22 cellular contexts compared by ENCODE assay signal in genomic region chr6:107646776-107647438, GRCh38.
DNase-seq lines count a peak whose midpoint lies in the region; ATAC-seq and TF ChIP-seq lines count a peak whose summit lies in the region.
"Had no signal": no experiment of that assay in that cellular context is flagged by ENCODE, and none has a peak within 500 bp of the region (broad histone marks: within the 10 kb centered on the region; RNA-seq: fewer than 3 reads in every experiment).

No MANE protein-coding gene starts in this region.

- no peaks in the 10 kb centered on the region for H3K9me2 ChIP-seq in PC-9 (ENCODE audit: insufficient read depth)

- H3K9me3 ChIP-seq in PC-9 (ENCODE audit: insufficient read depth, low read depth): no peaks in the 10 kb centered on the region
- H3K9me3 ChIP-seq in adipocyte (ENCODE audit: control insufficient read depth, low read length): no peaks in the 10 kb centered on the region
- H3K9me3 ChIP-seq in subcutaneous abdominal adipose tissue (ENCODE audit: control insufficient read depth in 5 of 5, low read length in 5 of 5): peaks cover 0 to 2% (median 0%) of the 10 kb centered on the region in 5 donors
- H3K9me3 ChIP-seq: Caco-2, HAP-1 had no signal

- intact Hi-C loops in PC-9 (cut with micrococcal nuclease; ENCODE audit: unreplicated experiment): no loop called here

- peaks cover 23% of the 10 kb centered on the region for H3K4me1 Mint-ChIP-seq in neural crest cell

- peak overlapping the region; percentile 42; the same call in 1 of the 2 replicates for H3K4me2 ChIP-seq in PC-9

- POLR2A ChIA-PET in PC-9 (lab: Charles Lee; ENCODE audit: unreplicated experiment): no interaction called here

- H3K4me3 ChIP-seq in PC-9: no peak overlapping the region
- H3K4me3 ChIP-seq in adipocyte (ENCODE audit: low read length): peak overlapping the region; percentile 40
- peak overlapping the region in 1 of 5 donors; percentile 6 for H3K4me3 ChIP-seq in subcutaneous abdominal adipose tissue (ENCODE audit: low read depth in 1 of 5, low read length in 5 of 5)
- H3K4me3 ChIP-seq: HAP-1 had no signal

- H3K27ac Mint-ChIP-seq in neural crest cell (ENCODE audit: unreplicated experiment): peak overlapping the region; percentile 89
- H3K27ac Mint-ChIP-seq: CD8-positive, alpha-beta T cell; HFFc6; IgD-negative memory B cell had no signal

- H3K27ac ChIP-seq in PC-9 (peak overlapping the region; percentile 11; the same call in 1 of the 2 replicates), subcutaneous abdominal adipose tissue (ENCODE audit: low read depth, low read length) (peak overlapping the region; percentile 32)
- H3K27ac ChIP-seq: C4-2B, RWPE1 had no signal

- peaks cover 8% of the 10 kb centered on the region for H3K36me3 Mint-ChIP-seq in neural crest cell (ENCODE audit: low read depth)
- H3K36me3 Mint-ChIP-seq: CD8-positive, alpha-beta T cell; IgD-negative memory B cell had no signal

- H3F3A ChIP-seq in PC-9 (ENCODE audit: insufficient read depth, low read depth): peaks cover 22% of the 10 kb centered on the region; the same call in 1 of the 2 replicates

- peaks cover 4% of the 10 kb centered on the region for H3K9me3 Mint-ChIP-seq in neural crest cell
- H3K9me3 Mint-ChIP-seq: CD8-positive, alpha-beta T cell; HFFc6 had no signal

- H3K27me3 Mint-ChIP-seq in neural crest cell (ENCODE audit: low read depth): no peaks in the 10 kb centered on the region
- H3K27me3 Mint-ChIP-seq: IgD-negative memory B cell had no signal

- H3K9ac ChIP-seq in adipocyte (ENCODE audit: low read length) (peak overlapping the region; percentile 52), subcutaneous abdominal adipose tissue (ENCODE audit: low read length in 5 of 5) (no peak overlapping the region)

- ATAC-seq in HG03469 (IDR thresholded peaks at IDR 0.05; ENCODE audit: unreplicated experiment): no peak
- no peak for ATAC-seq in HG03045 (IDR thresholded peaks at IDR 0.05; ENCODE audit: unreplicated experiment)
- ATAC-seq: CD8-positive, alpha-beta T cell had no signal

- H2AFZ ChIP-seq in PC-9: no peak overlapping the region

- TF ChIP-seq CTCF in PC-9 (conservative IDR thresholded peaks at IDR 0.05) (no peak), neural crest cell (conservative IDR thresholded peaks at IDR 0.05) (no peak)

- H3K4me3 Mint-ChIP-seq in neural crest cell: no peak overlapping the region
- H3K4me3 Mint-ChIP-seq: CD8-positive, alpha-beta T cell; HFFc6; IgD-negative memory B cell had no signal

- H3K4me1 ChIP-seq in PC-9 (replicated peaks; ENCODE audit: insufficient read depth) (peaks cover 40% of the 10 kb centered on the region), adipocyte (ENCODE audit: control insufficient read depth, insufficient read depth, low read length) (peaks cover 52% of the 10 kb centered on the region), subcutaneous abdominal adipose tissue (ENCODE audit: control insufficient read depth in 5 of 5, insufficient read depth in 5 of 5, low read length in 5 of 5) (peaks cover 9 to 41% (median 36%) of the 10 kb centered on the region in 5 donors)
- H3K4me1 ChIP-seq: Caco-2, HAP-1 had no signal

- CTCF ChIA-PET in PC-9 (lab: Charles Lee): interaction anchor here (0.5 kb wide), 1 partner anchor 628 kb away, joined by 4 read pairs; no protein-coding TSS in a partner anchor

- no peaks in the 10 kb centered on the region for H3K79me2 ChIP-seq in PC-9 (ENCODE audit: low read depth)

- no peak for DNase-seq in PC-9
- no peak for DNase-seq in adipocyte (ENCODE audit: low read depth)
- DNase-seq in neural crest cell (ENCODE audit: low read depth, low spot score): no peak
- no peak for DNase-seq in NCI-H524 (lab: John Stamatoyannopoulos, UW)
- DNase-seq: Caco-2; CD8-positive, alpha-beta T cell; GOT3; HFFc6; NCI-H1048; NCI-H1417; NCI-H1694; NCI-H2029 treated with DMSO at 0.1 percent for 48 hours; NCI-H446 treated with DMSO at 0.1 percent for 48 hours; NCI-H526 treated with DMSO at 0.1 percent for 48 hours; SHP77 treated with DMSO at 0.1 percent for 48 hours had no signal

- no peaks in the 10 kb centered on the region for H3K27me3 ChIP-seq in PC-9 (ENCODE audit: insufficient read depth, low read depth)
- H3K27me3 ChIP-seq in adipocyte (replicated peaks; ENCODE audit: control insufficient read depth, insufficient read depth, low read length): no peaks in the 10 kb centered on the region
- no peaks in the 10 kb centered on the region for H3K27me3 ChIP-seq in subcutaneous abdominal adipose tissue (ENCODE audit: control insufficient read depth in 5 of 5, insufficient read depth in 4 of 5, low read length in 5 of 5)

- no peaks in the 10 kb centered on the region for H4K20me1 ChIP-seq in PC-9 (ENCODE audit: insufficient read depth)

- H3K36me3 ChIP-seq in PC-9 (ENCODE audit: low read depth) (no peaks in the 10 kb centered on the region), adipocyte (ENCODE audit: control insufficient read depth, insufficient read depth, low read length, severe bottlenecking) (no peaks in the 10 kb centered on the region), subcutaneous abdominal adipose tissue (ENCODE audit: control insufficient read depth in 5 of 5, insufficient read depth in 5 of 5, low read length in 5 of 5) (no peaks in the 10 kb centered on the region)
- H3K36me3 ChIP-seq: HAP-1 had no signal

- no TSS peak for BruUV-seq in PC-9 (replicated peaks; lab: Mats Ljungman, UMichigan)
